In genomic region chr14:34299360-34299759, GRCh38 we compare ENCODE assay signal across 19 cellular contexts.
DNase-seq lines count a peak whose midpoint lies in the region; ATAC-seq, FAIRE-seq and TF ChIP-seq lines count a peak whose summit lies in the region.
"Had no signal": no experiment of that assay in that cellular context is flagged by ENCODE, and none has a peak within 500 bp of the region (broad histone marks: within the 10 kb centered on the region; RNA-seq: fewer than 3 reads in every experiment).

No MANE protein-coding gene starts in this region.

- no peaks in the 10 kb centered on the region for H4K20me1 ChIP-seq in HepG2 (ENCODE audit: insufficient read depth, low read length)
- H4K20me1 ChIP-seq: BLaER1 had no signal

- no peak overlapping the region for H2AFZ ChIP-seq in HepG2 (ENCODE audit: low read length)
- H2AFZ ChIP-seq: GM23248 had no signal

- H3K36me3 Mint-ChIP-seq in WTC11, result peaks cover 10% of the 10 kb centered on the region
- H3K36me3 Mint-ChIP-seq: CD14-positive monocyte; CD4-positive, alpha-beta memory T cell had no signal

- H3K36me3 ChIP-seq in HepG2 (replicated peaks in 1 of 2; ENCODE audit: control insufficient read depth in 1 of 2, insufficient read depth in 2 of 2, low read length in 2 of 2) (no peaks in the 10 kb centered on the region), right lobe of liver (no peaks in the 10 kb centered on the region)
- H3K36me3 ChIP-seq: BLaER1 had no signal

- intact Hi-C loops in HepG2 (cut with micrococcal nuclease; ENCODE audit: unreplicated experiment) (no loop called here), right lobe of liver (cut with DNase I) (no loop called here)

- POLR2A ChIA-PET in HepG2 (lab: Yijun Ruan, JAX), result no interaction called here
- POLR2A ChIA-PET in WTC11 (lab: Charles Lee), result interaction anchor here (0.7 kb wide), 1 partner anchor 16 kb away, joined by 3 read pairs; no protein-coding TSS in a partner anchor

- H3K4me3 ChIP-seq in HepG2 (replicated peaks in 1 of 3; ENCODE audit: insufficient read depth in 1 of 3, low read depth in 2 of 3, low read length in 3 of 3) (no peak overlapping the region), right lobe of liver (no peak overlapping the region)
- H3K4me3 ChIP-seq: BLaER1, GM12878, GM23248, K562 had no signal

- H3K27ac ChIP-seq in HepG2 (ENCODE audit: extremely low read length, insufficient read depth, low read length), result no peak overlapping the region
- no peak overlapping the region for H3K27ac ChIP-seq in right lobe of liver
- H3K27ac ChIP-seq: BLaER1, GM23248 had no signal

- in situ Hi-C loops in HepG2 (cut with HindIII; ENCODE audit: extremely low pct_ligation_motif_present, low pct_unique_long_range_greater_than_20kb), result no loop called here

- 0 out of 2 replicates have a peak overlapping the region, but pooled peaks have one; percentile 51 for H3K27ac Mint-ChIP-seq in WTC11
- H3K27ac Mint-ChIP-seq: CD14-positive monocyte; CD4-positive, alpha-beta memory T cell had no signal

- no peak overlapping the region for H3K4me2 ChIP-seq in HepG2 (ENCODE audit: low read depth, low read length)
- H3K4me2 ChIP-seq: BLaER1 had no signal

- 48% methylated on average over 3 of the region's 3 CpGs for WGBS in HepG2 (ENCODE audit: low lambda C conversion rate)
- 63% methylated on average over 3 of the region's 3 CpGs for WGBS in right lobe of liver (ENCODE audit: insufficient coverage, low coverage, low lambda C conversion rate, missing lambda C conversion rate)

- TF ChIP-seq POLR2A in HepG2 (IDR thresholded peaks at IDR 0.05; ENCODE audit: insufficient read depth in 1 of 2, low read depth in 2 of 2, low read length in 2 of 2) (no peak), right lobe of liver (IDR thresholded peaks at IDR 0.05) (no peak)

- no peak for TF ChIP-seq RAD21 in HepG2 (CRISPR knock-in tag; IDR thresholded peaks at IDR 0.05)

- peaks cover 18% of the 10 kb centered on the region for H3K4me1 Mint-ChIP-seq in WTC11
- H3K4me1 Mint-ChIP-seq: CD14-positive monocyte; CD4-positive, alpha-beta memory T cell had no signal

- TF ChIP-seq EP300 in HepG2 (IDR thresholded peaks at IDR 0.05; ENCODE audit: low read depth in 2 of 2, low read length in 2 of 2) (no peak), HepG2 (CRISPR knock-in tag; IDR thresholded peaks at IDR 0.05; ENCODE audit: borderline replicate concordance) (no peak)

- no peaks in the 10 kb centered on the region for H3K79me2 ChIP-seq in HepG2 (ENCODE audit: insufficient read depth, low read length)

- H3K9me3 Mint-ChIP-seq in WTC11, result peaks cover 11% of the 10 kb centered on the region
- H3K9me3 Mint-ChIP-seq: CD4-positive, alpha-beta memory T cell had no signal

- FAIRE-seq in HepG2 (lab: Jason Lieb, UNC), result no peak
- FAIRE-seq: GM12878, K562 had no signal

- TF ChIP-seq CTCF in HepG2 (CRISPR knock-in tag; IDR thresholded peaks at IDR 0.05) (no peak), right lobe of liver (IDR thresholded peaks at IDR 0.05) (no peak), WTC11 (IDR thresholded peaks at IDR 0.05) (no peak)

- H3K4me1 ChIP-seq in HepG2 (ENCODE audit: insufficient read depth, low read length) (peaks cover 9% of the 10 kb centered on the region), right lobe of liver (no peaks in the 10 kb centered on the region)
- H3K4me1 ChIP-seq: BLaER1 had no signal

- H3K9me3 ChIP-seq in HepG2 (ENCODE audit: low read length), result peaks cover 15% of the 10 kb centered on the region
- no peaks in the 10 kb centered on the region for H3K9me3 ChIP-seq in right lobe of liver
- H3K9me3 ChIP-seq: BLaER1 had no signal

- ATAC-seq in HepG2, result no peak
- no peak for ATAC-seq in right lobe of liver
- ATAC-seq in WTC11, result peak; percentile 91
- no peak for ATAC-seq in GM18519 (IDR thresholded peaks at IDR 0.05; ENCODE audit: low FRiP score, unreplicated experiment)
- no peak for ATAC-seq in HG03139 (IDR thresholded peaks at IDR 0.05; ENCODE audit: unreplicated experiment)
- ATAC-seq: GM12878, K562 had no signal

- no peak for DNase-seq in HepG2 (ENCODE audit: low spot score)
- no peak for DNase-seq in right lobe of liver
- DNase-seq in WTC11 (ENCODE audit: low spot score), result no peak
- peak; percentile 19 for DNase-seq in iPS-NIHi11 (ENCODE audit: low spot score)
- no peak for DNase-seq in effector CD4-positive, alpha-beta T cell
- no peak for DNase-seq in NCI-H2171 treated with DMSO at 0.1 percent for 48 hours (lab: John Stamatoyannopoulos, UW)
- DNase-seq: 8988T; Calu3; CD4-positive, alpha-beta memory T cell; DMS79 treated with DMSO at 0.1 percent for 48 hours; GM23248; H9; IMR-90 had no signal

- no peak overlapping the region for H3K4me3 Mint-ChIP-seq in WTC11
- H3K4me3 Mint-ChIP-seq: CD14-positive monocyte; CD4-positive, alpha-beta memory T cell had no signal

- no peak overlapping the region for H3K9ac ChIP-seq in HepG2 (ENCODE audit: insufficient read depth, low read depth, low read length)
- H3K9ac ChIP-seq: BLaER1, GM23248 had no signal

- CTCF ChIA-PET in HepG2 (lab: Yijun Ruan, JAX; ENCODE audit: low intra/inter-chr PET ratio, low total read pairs), result no interaction called here
- CTCF ChIA-PET in WTC11 (lab: Charles Lee), result interaction anchor here (0.7 to 3.2 kb wide), 5 partner anchors 24 to 450 kb away, joined by 3 to 16 read pairs (median 3); no protein-coding TSS in a partner anchor

- peaks cover 29% of the 10 kb centered on the region for H3K27me3 Mint-ChIP-seq in WTC11 (ENCODE audit: low read depth)

- no peaks in the 10 kb centered on the region for H3K27me3 ChIP-seq in HepG2 (ENCODE audit: control insufficient read depth in 1 of 2, insufficient read depth in 2 of 2, low read length in 2 of 2)
- H3K27me3 ChIP-seq in right lobe of liver, result no peaks in the 10 kb centered on the region
- H3K27me3 ChIP-seq: BLaER1 had no signal

- no TSS peak for BruUV-seq in HepG2 (replicated peaks; lab: Mats Ljungman, UMichigan)

TF ChIP-seq in HepG2, 621 proteins besides CTCF, POLR2A, EP300 and RAD21:
- TF ChIP-seq ZNF430 (CRISPR knock-in tag; IDR thresholded peaks at IDR 0.05), result 0 out of 2 replicates have a peak, but pooled peaks have one; percentile 27
- TF ChIP-seq ZBTB21 (CRISPR knock-in tag; IDR thresholded peaks at IDR 0.05), result no peak
- no peak for TF ChIP-seq SMC3 (IDR thresholded peaks at IDR 0.05; ENCODE audit: low read length)

TF ChIP-seq in WTC11, 78 proteins besides CTCF, POLR2A, EP300 and RAD21 (continues in another document):
- TF ChIP-seq SMAD3 (CRISPR knock-in tag; IDR thresholded peaks at IDR 0.05; ENCODE audit: borderline replicate concordance), result no peak
- no peak for TF ChIP-seq GABPB1 (CRISPR knock-in tag; IDR thresholded peaks at IDR 0.05)
- TF ChIP-seq ZNF232 (CRISPR knock-in tag; IDR thresholded peaks at IDR 0.05), result no peak
- TF ChIP-seq, protein P1, sequence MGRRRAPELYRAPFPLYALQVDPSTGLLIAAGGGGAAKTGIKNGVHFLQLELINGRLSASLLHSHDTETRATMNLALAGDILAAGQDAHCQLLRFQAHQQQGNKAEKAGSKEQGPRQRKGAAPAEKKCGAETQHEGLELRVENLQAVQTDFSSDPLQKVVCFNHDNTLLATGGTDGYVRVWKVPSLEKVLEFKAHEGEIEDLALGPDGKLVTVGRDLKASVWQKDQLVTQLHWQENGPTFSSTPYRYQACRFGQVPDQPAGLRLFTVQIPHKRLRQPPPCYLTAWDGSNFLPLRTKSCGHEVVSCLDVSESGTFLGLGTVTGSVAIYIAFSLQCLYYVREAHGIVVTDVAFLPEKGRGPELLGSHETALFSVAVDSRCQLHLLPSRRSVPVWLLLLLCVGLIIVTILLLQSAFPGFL (CRISPR knock-in tag; IDR thresholded peaks at IDR 0.05; ENCODE audit: borderline replicate concordance), result no peak
- no peak for TF ChIP-seq ZNF512 (CRISPR knock-in tag; IDR thresholded peaks at IDR 0.05; ENCODE audit: borderline replicate concordance)
- no peak for TF ChIP-seq TEAD1 (CRISPR knock-in tag; IDR thresholded peaks at IDR 0.05)
- TF ChIP-seq, protein P2, sequence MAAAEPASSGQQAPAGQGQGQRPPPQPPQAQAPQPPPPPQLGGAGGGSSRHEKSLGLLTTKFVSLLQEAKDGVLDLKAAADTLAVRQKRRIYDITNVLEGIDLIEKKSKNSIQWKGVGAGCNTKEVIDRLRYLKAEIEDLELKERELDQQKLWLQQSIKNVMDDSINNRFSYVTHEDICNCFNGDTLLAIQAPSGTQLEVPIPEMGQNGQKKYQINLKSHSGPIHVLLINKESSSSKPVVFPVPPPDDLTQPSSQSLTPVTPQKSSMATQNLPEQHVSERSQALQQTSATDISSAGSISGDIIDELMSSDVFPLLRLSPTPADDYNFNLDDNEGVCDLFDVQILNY (CRISPR knock-in tag; IDR thresholded peaks at IDR 0.05), result no peak
- no peak for TF ChIP-seq OVOL2 (CRISPR knock-in tag; IDR thresholded peaks at IDR 0.05; ENCODE audit: borderline replicate concordance)
- TF ChIP-seq NFYB (CRISPR knock-in tag; conservative IDR thresholded peaks at IDR 0.05; ENCODE audit: low read depth), result no peak
- no peak for TF ChIP-seq KAT7 (CRISPR knock-in tag; IDR thresholded peaks at IDR 0.05; ENCODE audit: borderline replicate concordance)
- no peak for TF ChIP-seq IRF2 (CRISPR knock-in tag; IDR thresholded peaks at IDR 0.05; ENCODE audit: borderline replicate concordance, low read depth)
- TF ChIP-seq FOXJ3 (CRISPR knock-in tag; IDR thresholded peaks at IDR 0.05; ENCODE audit: borderline replicate concordance), result no peak
- TF ChIP-seq CDX4 (CRISPR knock-in tag; IDR thresholded peaks at IDR 0.05; ENCODE audit: borderline replicate concordance), result no peak
